In genomic region chr6:114240800-114241199, GRCh38 we compare ENCODE assay signal across 17 cellular contexts.
A peak's percentile ranks its signal among the peaks of the same experiment; 100 is the strongest.
DNase-seq lines count a peak whose midpoint lies in the region; ATAC-seq and TF ChIP-seq lines count a peak whose summit lies in the region.
"Had no signal": no experiment of that assay in that cellular context is flagged by ENCODE, and none has a peak within 500 bp of the region (broad histone marks: within the 10 kb centered on the region; RNA-seq: fewer than 3 reads in every experiment).

No MANE protein-coding gene starts in this region.

- no peaks in the 10 kb centered on the region for H3K27me3 ChIP-seq in RWPE2 (ENCODE audit: insufficient read depth, poor library complexity, severe bottlenecking)
- no peaks in the 10 kb centered on the region for H3K27me3 ChIP-seq in aorta (ENCODE audit: control insufficient read depth in 1 of 2, insufficient read depth in 2 of 2, low read length in 1 of 2)
- H3K27me3 ChIP-seq: BE2C had no signal

- H3K4me1 ChIP-seq in RWPE2 (ENCODE audit: insufficient read depth, poor library complexity, severe bottlenecking), result no peaks in the 10 kb centered on the region
- no peaks in the 10 kb centered on the region for H3K4me1 ChIP-seq in aorta (ENCODE audit: control insufficient read depth in 1 of 2, insufficient read depth in 2 of 2, low read length in 2 of 2)
- H3K4me1 ChIP-seq: A549 had no signal

- no peak overlapping the region for H3K4me3 ChIP-seq in RWPE2 (ENCODE audit: severe bottlenecking)
- no peak overlapping the region for H3K4me3 ChIP-seq in aorta (ENCODE audit: low read length in 2 of 2)
- H3K4me3 ChIP-seq: A549 had no signal

- intact Hi-C loops in aorta (cut with DNase I), result no loop called here

- no peak overlapping the region for H3K27ac ChIP-seq in RWPE2 (ENCODE audit: poor library complexity, severe bottlenecking)
- H3K27ac ChIP-seq in aorta (ENCODE audit: low read depth in 1 of 2, low read length in 2 of 2), result no peak overlapping the region
- H3K27ac ChIP-seq: A549, C4-2B had no signal

- H3K9me3 ChIP-seq in RWPE2 (ENCODE audit: severe bottlenecking) (no peaks in the 10 kb centered on the region), aorta (ENCODE audit: control insufficient read depth, low read length) (no peaks in the 10 kb centered on the region)
- H3K9me3 ChIP-seq: A549, BE2C had no signal

- no peak for TF ChIP-seq CTCF in RWPE2 (IDR thresholded peaks at IDR 0.05; ENCODE audit: poor library complexity, severe bottlenecking)

- DNase-seq in HT1080 (ENCODE audit: low read depth) (peak; percentile 18), RWPE2 (ENCODE audit: low spot score) (no peak), aorta (no peak)
- DNase-seq in activated CD4-positive, alpha-beta T cell treated with anti-CD3 and anti-CD28 coated beads, Interleukin-2, amount 50 U/mL, for 4 hours, result no peak
- no peak for DNase-seq in central memory CD4-positive, alpha-beta T cell
- DNase-seq: BE2C; CD4-positive, alpha-beta memory T cell; COR-L47; DMS153; DMS79 treated with DMSO at 0.1 percent for 48 hours; EL; HCEC 1CT; HFFc6 had no signal

- WGBS in aorta, 2 donors, result 87 to 96% methylated on average over 3 of the region's 3 CpGs

- H3K36me3 ChIP-seq in RWPE2 (ENCODE audit: low read depth) (no peaks in the 10 kb centered on the region), aorta (ENCODE audit: control insufficient read depth in 1 of 2, insufficient read depth in 2 of 2, low read length in 1 of 2) (no peaks in the 10 kb centered on the region)
- H3K36me3 ChIP-seq: BE2C had no signal

- ATAC-seq in RWPE2 (ENCODE audit: low read depth), result peak; percentile 41; the same call in 2 of the 3 replicates
- peak; percentile 90 for ATAC-seq in esophagus mucosa
- no peak for ATAC-seq in HG02588 (IDR thresholded peaks at IDR 0.05; ENCODE audit: unreplicated experiment)
- no peak for ATAC-seq in aorta (ENCODE audit: low FRiP score)
- ATAC-seq: A549 had no signal

Comparison
In these comparisons a context has a peak if more than half of its experiments do, and no peak if none do; other contexts are left out.
1. ATAC-seq: peak in RWPE2 (single experiment) and esophagus mucosa (single experiment); none in HG02588 (single experiment) and aorta (single experiment).